In genomic region chr14:71932229-71932951, GRCh38 we compare ENCODE assay signal across 8 cellular contexts. TPM values are rescaled to one million over a fixed set of nuclear protein-coding genes. Genes with fewer than 3 reads are reported as not detected.
DNase-seq lines count a peak whose midpoint lies in the region; ATAC-seq and TF ChIP-seq lines count a peak whose summit lies in the region.

RGS6 (plus strand) TSS chr14:71932429.

- H3K4me1 Mint-ChIP-seq in activated CD4-positive, alpha-beta memory T cell treated with anti-CD3 and anti-CD28 coated beads for 36 hours (ENCODE audit: low read depth), result peaks cover 18% of the 10 kb centered on the region

- no peak within 1 kb of the TSS for H3K27ac ChIP-seq in ovary

- no peaks in the 10 kb centered on the region for H3K9me3 Mint-ChIP-seq in activated CD4-positive, alpha-beta memory T cell treated with anti-CD3 and anti-CD28 coated beads for 36 hours

- ATAC-seq in GM19035 (IDR thresholded peaks at IDR 0.05; ENCODE audit: unreplicated experiment), result no peak
- ATAC-seq in GM18870 (IDR thresholded peaks at IDR 0.05; ENCODE audit: unreplicated experiment), result no peak

- no peaks in the 10 kb centered on the region for H3K9me3 ChIP-seq in ovary

- no peak for TF ChIP-seq EP300 in ovary (IDR thresholded peaks at IDR 0.05)

- POLR2A ChIA-PET in activated CD4-positive, alpha-beta memory T cell treated with anti-CD3 and anti-CD28 coated beads for 36 hours (lab: Charles Lee), result no interaction called here

- peaks cover 53% of the 10 kb centered on the region for H3K27me3 Mint-ChIP-seq in activated CD4-positive, alpha-beta memory T cell treated with anti-CD3 and anti-CD28 coated beads for 36 hours

- in situ Hi-C loops in KBM-7 (cut with MboI; ENCODE audit: low pct_unique_long_range_greater_than_20kb, low sequenced_read_pairs), result no loop called here

- intact Hi-C loops in activated CD4-positive, alpha-beta memory T cell treated with anti-CD3 and anti-CD28 coated beads for 36 hours (cut with micrococcal nuclease), result no loop called here
- intact Hi-C loops in ovary (cut with DNase I), result loop anchor here in 1 of 4 donors (10.0 kb wide), 2 partner anchors 352 to 492 kb away; no protein-coding TSS in a partner anchor

- no peaks in the 10 kb centered on the region for H3K4me1 ChIP-seq in ovary (ENCODE audit: insufficient read depth)

- peak within 1 kb of the TSS; percentile 51 for H3K4me3 Mint-ChIP-seq in activated CD4-positive, alpha-beta memory T cell treated with anti-CD3 and anti-CD28 coated beads for 36 hours

- peak within 1 kb of the TSS; percentile 23 for H3K4me3 ChIP-seq in ovary

- H3K27me3 ChIP-seq in ovary, result no peaks in the 10 kb centered on the region

- H3K27ac Mint-ChIP-seq in activated CD4-positive, alpha-beta memory T cell treated with anti-CD3 and anti-CD28 coated beads for 36 hours, result no peak within 1 kb of the TSS

- H3K36me3 Mint-ChIP-seq in activated CD4-positive, alpha-beta memory T cell treated with anti-CD3 and anti-CD28 coated beads for 36 hours, result no peaks in the 10 kb centered on the region

- DNase-seq in ELR (ENCODE audit: low read depth) (peak; percentile 2), HPDE6-E6E7 (ENCODE audit: extremely low spot score) (peak; percentile 33), glomerular visceral epithelial cell (ENCODE audit: extremely low spot score) (peak; percentile 12), ovary (peak in 1 of 5 donors; percentile 15), KBM-7 (no peak)
- DNase-seq in activated CD4-positive, alpha-beta memory T cell treated with anti-CD3 and anti-CD28 coated beads for 36 hours, result peak; percentile 36

- no peak for TF ChIP-seq CTCF in ovary (IDR thresholded peaks at IDR 0.05)

- no peaks in the 10 kb centered on the region for H3K36me3 ChIP-seq in ovary

- CTCF ChIA-PET in activated CD4-positive, alpha-beta memory T cell treated with anti-CD3 and anti-CD28 coated beads for 36 hours (lab: Charles Lee), result interaction anchor here (0.6 kb wide), 1 partner anchor 1077 kb away, joined by 3 read pairs; no protein-coding TSS in a partner anchor

- TF ChIP-seq POLR2A in ovary (IDR thresholded peaks at IDR 0.05), result no peak

- WGBS in ovary, 3 donors, result 1% methylated on average over 56 to 92 of the region's 92 CpGs

RNA-seq across cellular contexts. Expression of gene RGS6, which starts in this region (rescaled TPM):
- under 1 TPM; 0.15 to 0.19 TPM for total RNA-seq in activated CD4-positive, alpha-beta memory T cell treated with anti-CD3 and anti-CD28 coated beads for 36 hours
- 1 to 10 TPM in 4 of 7 donors, under 1 TPM in 3; 0.53 to 6.9 (median 1.1) TPM for total RNA-seq in ovary
- polyA plus RNA-seq in ovary, result 1 to 10 TPM; 1.0 to 5.4 TPM

Comparison
In these comparisons a context has a peak if more than half of its experiments do, and no peak if none do; other contexts are left out.
1. Peak in DNase-seq in activated CD4-positive, alpha-beta memory T cell treated with anti-CD3 and anti-CD28 coated beads for 36 hours; RNA of the gene not detected or under 1 TPM.